In genomic region chr15:51104512-51104911, GRCh38 we compare ENCODE assay signal across 14 cellular contexts. TPM values are rescaled to one million over a fixed set of nuclear protein-coding genes. Genes with fewer than 3 reads are reported as not detected.
A peak's percentile ranks its signal among the peaks of the same experiment; 100 is the strongest.
DNase-seq lines count a peak whose midpoint lies in the region; ATAC-seq and TF ChIP-seq lines count a peak whose summit lies in the region.
"Had no signal": no experiment of that assay in that cellular context is flagged by ENCODE, and none has a peak within 500 bp of the region (broad histone marks: within the 10 kb centered on the region; RNA-seq: fewer than 3 reads in every experiment).

No MANE protein-coding gene starts in this region.

- H3K27me3 ChIP-seq in skeletal muscle satellite cell (ENCODE audit: control insufficient read depth, insufficient read depth, low read length), result no peaks in the 10 kb centered on the region
- peaks cover 0 to 32% (median 0%) of the 10 kb centered on the region in 7 donors for H3K27me3 ChIP-seq in spleen (replicated peaks in 1 of 7)

- DNase-seq in GM03348 (ENCODE audit: low spot score) (peak; percentile 68), astrocyte of the spinal cord (ENCODE audit: low read depth, low spot score) (peak; percentile 14), hepatic stellate cell (ENCODE audit: low spot score) (peak; percentile 47), spleen (no peak), NCI-H1105 treated with DMSO at 0.1 percent for 48 hours (lab: John Stamatoyannopoulos, UW) (no peak)
- DNase-seq: activated CD4-positive, alpha-beta T cell treated with anti-CD3 and anti-CD28 coated beads, Interleukin-2, amount 50 U/mL, for 4 hours; CD8-positive, alpha-beta memory T cell; central memory CD4-positive, alpha-beta T cell; MV-4-11; NCI-H345 had no signal

- H3K36me3 ChIP-seq in skeletal muscle satellite cell (ENCODE audit: insufficient read depth, low read length), result no peaks in the 10 kb centered on the region
- H3K36me3 ChIP-seq in spleen, result no peaks in the 10 kb centered on the region

- no peak for TF ChIP-seq POLR2A in spleen (IDR thresholded peaks at IDR 0.05)

- H3K9ac ChIP-seq in skeletal muscle satellite cell (ENCODE audit: low read depth, low read length), result no peak overlapping the region

- in situ Hi-C loops in astrocyte of the spinal cord (cut with HindIII; ENCODE audit: low sequenced_read_pairs), result no loop called here

- 50 to 70% (median 58%) methylated on average over 3 of the region's 3 CpGs for WGBS in spleen, 5 donors

- no peak for ATAC-seq in HG02798 (IDR thresholded peaks at IDR 0.05; ENCODE audit: poor library complexity, unreplicated experiment)
- ATAC-seq in HG02973 (IDR thresholded peaks at IDR 0.05; ENCODE audit: unreplicated experiment), result no peak

- H3K4me3 ChIP-seq in astrocyte of the spinal cord (ENCODE audit: low read depth, low read length), result no peak overlapping the region
- peak overlapping the region; percentile 36 for H3K4me3 ChIP-seq in skeletal muscle satellite cell (ENCODE audit: low read length)
- H3K4me3 ChIP-seq in spleen, result no peak overlapping the region

- H3K4me1 ChIP-seq in skeletal muscle satellite cell (ENCODE audit: control insufficient read depth, insufficient read depth, low read length) (peaks cover 42% of the 10 kb centered on the region), spleen (peaks cover 3 to 13% (median 8%) of the 10 kb centered on the region in 6 donors)

- TF ChIP-seq CTCF in astrocyte of the spinal cord (IDR thresholded peaks at IDR 0.05; ENCODE audit: low read depth, low read length) (no peak), spleen (IDR thresholded peaks at IDR 0.05 in 8 of 11, conservative IDR thresholded peaks at IDR 0.05 in 3 of 11) (no peak)

- H3K9me3 ChIP-seq in skeletal muscle satellite cell (replicated peaks; ENCODE audit: low read length) (no peaks in the 10 kb centered on the region), spleen (no peaks in the 10 kb centered on the region)

- intact Hi-C loops in spleen (cut with DNase I; ENCODE audit: low total_unique reads), result no loop called here

- H3K27ac ChIP-seq in spleen, result peak overlapping the region in 2 of 8 donors; percentile 21 to 45
- H3K27ac ChIP-seq: epithelial cell of prostate had no signal

- peak overlapping the region; percentile 72 for H3K4me2 ChIP-seq in skeletal muscle satellite cell (ENCODE audit: low read length)

RNA-seq across cellular contexts. Expression of gene TNFAIP8L3, which starts 9.8 kb away (rescaled TPM):
- total RNA-seq in skeletal muscle satellite cell (2012; rRNA removed), result 20.5 and 28.4 TPM in 2 replicates
- 10 to 100 TPM; 19.1 to 35.8 (median 24.6) TPM for total RNA-seq in spleen
- 10 to 100 TPM in 1 of 3 donors, 1 to 10 TPM in 2; 6.5 to 19.4 (median 9.3) TPM for polyA plus RNA-seq in spleen
- polyA plus RNA-seq: CD8-positive, alpha-beta memory T cell had no signal

Comparison
In these comparisons a context has a peak if more than half of its experiments do, and no peak if none do; other contexts are left out.
1. DNase-seq: peak in GM03348 (single experiment), astrocyte of the spinal cord (single experiment) and hepatic stellate cell (single experiment); none in spleen (single experiment) and NCI-H1105 treated with DMSO at 0.1 percent for 48 hours (single experiment).